Comparison of ENCODE assay signal across 8 cellular contexts in the genomic region with DNA sequence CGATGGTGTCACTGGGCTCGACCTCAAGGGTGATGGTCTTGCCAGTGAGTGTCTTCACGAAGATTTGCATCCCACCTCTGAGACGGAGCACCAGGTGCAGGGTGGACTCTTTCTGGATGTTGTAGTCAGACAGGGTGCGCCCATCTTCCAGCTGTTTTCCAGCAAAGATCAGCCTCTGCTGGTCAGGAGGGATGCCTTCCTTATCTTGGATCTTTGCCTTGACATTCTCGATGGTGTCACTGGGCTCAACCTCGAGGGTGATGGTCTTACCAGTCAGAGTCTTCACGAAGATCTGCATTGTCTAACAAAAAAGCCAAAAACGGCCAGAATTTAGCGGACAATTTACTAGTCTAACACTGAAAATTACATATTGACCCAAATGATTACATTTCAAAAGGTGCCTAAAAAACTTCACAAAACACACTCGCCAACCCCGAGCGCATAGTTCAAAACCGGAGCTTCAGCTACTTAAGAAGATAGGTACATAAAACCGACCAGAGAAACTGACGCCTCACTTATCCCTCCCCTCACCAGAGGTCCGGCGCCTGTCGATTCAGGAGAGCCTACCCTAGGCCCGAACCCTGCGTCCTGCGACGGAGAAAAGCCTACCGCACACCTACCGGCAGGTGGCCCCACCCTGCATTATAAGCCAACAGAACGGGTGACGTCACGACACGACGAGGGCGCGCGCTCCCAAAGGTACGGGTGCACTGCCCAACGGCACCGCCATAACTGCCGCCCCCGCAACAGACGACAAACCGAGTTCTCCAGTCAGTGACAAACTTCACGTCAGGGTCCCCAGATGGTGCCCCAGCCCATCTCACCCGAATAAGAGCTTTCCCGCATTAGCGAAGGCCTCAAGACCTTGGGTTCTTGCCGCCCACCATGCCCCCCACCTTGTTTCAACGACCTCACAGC. TPM values are rescaled to one million over a fixed set of nuclear protein-coding genes. Genes with fewer than 3 reads are reported as not detected.
DNase-seq lines count a peak whose midpoint lies in the region; ATAC-seq and TF ChIP-seq lines count a peak whose summit lies in the region.

No MANE protein-coding gene starts in this region.

- peaks cover 0 to 12% (median 4%) of the 10 kb centered on the region in 5 donors for H3K9me3 Mint-ChIP-seq in CD8-positive, alpha-beta memory T cell

- H3K27me3 Mint-ChIP-seq in CD8-positive, alpha-beta memory T cell, result peaks cover 0 to 19% of the 10 kb centered on the region in 2 donors

- TF ChIP-seq CTCF in SU-DHL-6 (IDR thresholded peaks at IDR 0.05; ENCODE audit: insufficient read depth, low read length, poor library complexity, severe bottlenecking), result peak; percentile 81
- peak; percentile 45 to 93 (median 72) for TF ChIP-seq CTCF in body of pancreas (IDR thresholded peaks at IDR 0.05)

- WGBS in body of pancreas, 2 donors, result 2 to 4% methylated on average over 25 to 46 of the region's 46 CpGs

- peak overlapping the region; percentile 99 to 100 (median 100) for H3K4me3 Mint-ChIP-seq in CD8-positive, alpha-beta memory T cell

- no peak overlapping the region for H2AFZ ChIP-seq in SU-DHL-6 (ENCODE audit: low read depth, low read length, severe bottlenecking)

- peaks cover 75 to 89% (median 81%) of the 10 kb centered on the region in 3 donors for H3K4me1 Mint-ChIP-seq in CD8-positive, alpha-beta memory T cell

- TF ChIP-seq POLR2A in body of pancreas (IDR thresholded peaks at IDR 0.05), result no peak

- H3K9me3 ChIP-seq in CD8-positive, alpha-beta memory T cell (ENCODE audit: low read length), result no peaks in the 10 kb centered on the region
- H3K9me3 ChIP-seq in SU-DHL-6 (ENCODE audit: insufficient read depth, low read length) (no peaks in the 10 kb centered on the region), body of pancreas (no peaks in the 10 kb centered on the region)

- peaks cover 54% of the 10 kb centered on the region for H3K4me1 ChIP-seq in CD8-positive, alpha-beta memory T cell (ENCODE audit: insufficient read depth, low read length)
- H3K4me1 ChIP-seq in body of pancreas, result peaks cover 58% of the 10 kb centered on the region

- H3K4me2 ChIP-seq in SU-DHL-6 (ENCODE audit: low read depth, low read length, poor library complexity, severe bottlenecking), result peak overlapping the region; percentile 94

- H4K20me1 ChIP-seq in SU-DHL-6 (ENCODE audit: low read depth, low read length), result peaks cover 26% of the 10 kb centered on the region

- peaks cover 67% of the 10 kb centered on the region for H3F3A ChIP-seq in SU-DHL-6 (ENCODE audit: insufficient read depth)

- no peaks in the 10 kb centered on the region for H3K27me3 ChIP-seq in CD8-positive, alpha-beta memory T cell (ENCODE audit: insufficient read depth, low read length, poor library complexity, severe bottlenecking)
- no peaks in the 10 kb centered on the region for H3K27me3 ChIP-seq in SU-DHL-6 (ENCODE audit: low read length)
- H3K27me3 ChIP-seq in body of pancreas, result no peaks in the 10 kb centered on the region

- peak overlapping the region; percentile 99 for H3K4me3 ChIP-seq in CD8-positive, alpha-beta memory T cell (ENCODE audit: low read length)
- H3K4me3 ChIP-seq in SU-DHL-6 (ENCODE audit: insufficient read depth, low read length, poor library complexity, severe bottlenecking) (peak overlapping the region; percentile 95), body of pancreas (peak overlapping the region; percentile 43 to 95)

- POLR2A ChIA-PET in CD8-positive, alpha-beta memory T cell (lab: Charles Lee), result interaction anchor here (0.9 to 9.6 kb wide), 4 partner anchors 9 to 80 kb away, joined by 3 to 224 read pairs (median 16); partner anchors contain the start of gene BRI3BP

- H3K36me3 Mint-ChIP-seq in CD8-positive, alpha-beta memory T cell, result peaks cover 18 to 49% (median 22%) of the 10 kb centered on the region in 3 donors

- peak; percentile 87 to 96 (median 88) for DNase-seq in CD8-positive, alpha-beta memory T cell
- peak; percentile 91 to 96 (median 93) for DNase-seq in body of pancreas
- DNase-seq in iris pigment epithelial cell (ENCODE audit: low read depth), result peak; percentile 78
- peak; percentile 92 to 97 for DNase-seq in stimulated activated CD4-positive, alpha-beta T cell treated with anti-CD3 and anti-CD28 coated beads, Interleukin-15, amount 100 ng/mL, for 48 hours (ENCODE audit: low read depth in 2 of 2)
- no peak for DNase-seq in DMS53 treated with DMSO at 0.1 percent for 48 hours (lab: John Stamatoyannopoulos, UW; ENCODE audit: unreplicated experiment)
- no peak for DNase-seq in AG08396 (ENCODE audit: low spot score)

- H3K9ac ChIP-seq in SU-DHL-6 (ENCODE audit: low read length), result peak overlapping the region; percentile 96

- H3K79me2 ChIP-seq in SU-DHL-6 (ENCODE audit: insufficient read depth, low read length), result peaks cover 21% of the 10 kb centered on the region

- no peaks in the 10 kb centered on the region for H3K9me2 ChIP-seq in SU-DHL-6 (replicated peaks; ENCODE audit: insufficient read depth, low read length)

- intact Hi-C loops in body of pancreas (cut with DNase I), result no loop called here

- CTCF ChIA-PET in CD8-positive, alpha-beta memory T cell (lab: Charles Lee), result interaction anchor here (1.3 to 30.2 kb wide), 5 partner anchors 9 to 24 kb away, joined by 4 to 711 read pairs (median 7); no protein-coding TSS in a partner anchor

- ATAC-seq in HG02588 (IDR thresholded peaks at IDR 0.05; ENCODE audit: unreplicated experiment) (peak; percentile 24), body of pancreas (peak; percentile 41)

- H3K27ac Mint-ChIP-seq in CD8-positive, alpha-beta memory T cell, result peak overlapping the region; percentile 98 to 100 (median 100)

- peaks cover 15% of the 10 kb centered on the region for H3K36me3 ChIP-seq in CD8-positive, alpha-beta memory T cell (ENCODE audit: insufficient read depth, low read length)
- H3K36me3 ChIP-seq in SU-DHL-6 (ENCODE audit: low read length), result peaks cover 13% of the 10 kb centered on the region
- H3K36me3 ChIP-seq in body of pancreas (replicated peaks in 1 of 2; ENCODE audit: insufficient read depth in 1 of 2, low read depth in 2 of 2), result peaks cover 0 to 11% of the 10 kb centered on the region in 2 donors

- peak overlapping the region; percentile 100 for H3K27ac ChIP-seq in CD8-positive, alpha-beta memory T cell (ENCODE audit: low read depth, low read length)
- H3K27ac ChIP-seq in SU-DHL-6 (ENCODE audit: low read depth, low read length), result peak overlapping the region; percentile 97
- peak overlapping the region; percentile 96 to 100 (median 99) for H3K27ac ChIP-seq in body of pancreas

RNA-seq across cellular contexts. Expression of gene UBC, which starts 0.7 kb away (rescaled TPM):
- total RNA-seq in CD8-positive, alpha-beta memory T cell, result 100 to 1,000 TPM; 839 to 849 TPM
- polyA plus RNA-seq in CD8-positive, alpha-beta memory T cell, result 1,913 TPM
- total RNA-seq in body of pancreas, result 100 to 1,000 TPM; 637 to 675 TPM

RNA-seq across cellular contexts. Expression of gene SCARB1, which starts 50.1 kb away (rescaled TPM):
- 10 to 100 TPM; 20.4 to 21.6 TPM for total RNA-seq in CD8-positive, alpha-beta memory T cell
- polyA plus RNA-seq in CD8-positive, alpha-beta memory T cell, result 3.6 TPM
- total RNA-seq in body of pancreas, result 10 to 100 TPM; 16.5 to 18.9 TPM

Comparison
In these comparisons a context has a peak if more than half of its experiments do, and no peak if none do; other contexts are left out.
1. DNase-seq: peak in CD8-positive, alpha-beta memory T cell (5 of 5), body of pancreas (4 of 4), iris pigment epithelial cell (single experiment) and stimulated activated CD4-positive, alpha-beta T cell treated with anti-CD3 and anti-CD28 coated beads, Interleukin-15, amount 100 ng/mL, for 48 hours (2 of 2); none in DMS53 treated with DMSO at 0.1 percent for 48 hours (single experiment) and AG08396 (single experiment).
2. Peak in every context shown above with its lines, with median percentiles within 50 percentile points of each other: H3K27ac ChIP-seq and H3K4me3 ChIP-seq.